ENCODE assay signal across 25 cellular contexts in genomic region chr20:33716498-33716897, GRCh38.
"Had no signal": no experiment of that assay in that cellular context is flagged by ENCODE, and none has a peak within 500 bp of the region (broad histone marks: within the 10 kb centered on the region; RNA-seq: fewer than 3 reads in every experiment).

No MANE protein-coding gene starts in this region.

- H3K9me3 ChIP-seq: left ventricle myocardium inferior, pancreas, prostate gland, sigmoid colon, spleen, stomach, testis, thyroid gland, transverse colon, upper lobe of left lung, vagina had no signal

- H3K4me3 Mint-ChIP-seq: mesothelial cell of epicardium; naive B cell; nephron; neural crest cell; stimulated activated effector memory CD8-positive, alpha-beta T cell treated with anti-CD3 and anti-CD28 coated beads, Interleukin-12 subunit alpha, Interleukin-12 subunit beta, amount 100 ng/mL, for 72 hours had no signal

- H3K36me3 Mint-ChIP-seq: mesothelial cell of epicardium had no signal

- DNase-seq: hypothalamus; islet precursor cell; left ventricle myocardium inferior; mesendoderm; naive B cell; nucleus accumbens; pancreas; retina; right cardiac atrium; sigmoid colon; small intestine; spleen; stimulated activated CD4-positive, alpha-beta T cell treated with anti-CD3 and anti-CD28 coated beads, Interleukin-4, amount 100 ng/mL, for 24 hours; stimulated activated naive CD4-positive, alpha-beta T cell; stomach; testis; thyroid gland; transverse colon; upper lobe of left lung had no signal

- H3K27ac ChIP-seq: left ventricle myocardium inferior, pancreas, prostate gland, sigmoid colon, spleen, stomach, testis, thyroid gland, transverse colon, upper lobe of left lung, vagina had no signal

- H3K27me3 Mint-ChIP-seq: naive B cell had no signal

- H3K27me3 ChIP-seq: pancreas, sigmoid colon, spleen, stomach, testis, thyroid gland, transverse colon, upper lobe of left lung, vagina had no signal

- H3K27ac Mint-ChIP-seq: mesothelial cell of epicardium; naive B cell; nephron; stimulated activated effector memory CD8-positive, alpha-beta T cell treated with anti-CD3 and anti-CD28 coated beads, Interleukin-12 subunit alpha, Interleukin-12 subunit beta, amount 100 ng/mL, for 72 hours had no signal

- ATAC-seq: pancreas; right cardiac atrium; stimulated activated effector memory CD8-positive, alpha-beta T cell treated with anti-CD3 and anti-CD28 coated beads, Interleukin-12 subunit alpha, Interleukin-12 subunit beta, amount 100 ng/mL, for 72 hours had no signal

- H3K9me3 Mint-ChIP-seq: nephron had no signal

- H3K4me1 Mint-ChIP-seq: nephron had no signal
